In genomic region chr11:114832532-114833125, GRCh38 we compare ENCODE assay signal across 18 cellular contexts.
DNase-seq lines count a peak whose midpoint lies in the region; TF ChIP-seq lines count a peak whose summit lies in the region.
"Had no signal": no experiment of that assay in that cellular context is flagged by ENCODE, and none has a peak within 500 bp of the region (broad histone marks: within the 10 kb centered on the region; RNA-seq: fewer than 3 reads in every experiment).

No MANE protein-coding gene starts in this region.

- H3K27ac ChIP-seq in prostate gland, result no peak overlapping the region

- intact Hi-C loops in prostate gland (cut with DNase I), result no loop called here

- H3K36me3 ChIP-seq in prostate gland, result no peaks in the 10 kb centered on the region

- TF ChIP-seq CTCF in LNCaP clone FGC (IDR thresholded peaks at IDR 0.05; ENCODE audit: control insufficient read depth, extremely low read depth, insufficient read depth) (no peak), prostate gland (IDR thresholded peaks at IDR 0.05) (no peak)

- DNase-seq in LNCaP clone FGC (ENCODE audit: low read depth) (peak; percentile 50), NCI-H2081 (lab: John Stamatoyannopoulos, UW) (peak; percentile 62 to 87), NCI-H748 treated with DMSO at 0.1 percent for 48 hours (lab: John Stamatoyannopoulos, UW) (peak; percentile 86), prostate gland (ENCODE audit: low spot score) (peak; percentile 7), nucleus accumbens (lab: John Stamatoyannopoulos, UW) (no peak), KG1 (lab: John Stamatoyannopoulos, UW) (no peak), T-helper 1 cell (no peak)
- DNase-seq: activated CD4-positive, alpha-beta T cell treated with anti-CD3 and anti-CD28 coated beads, Interleukin-2, amount 50 U/mL, for 4 hours; activated naive CD4-positive, alpha-beta T cell treated with Interleukin-2 at 50 U/mL for 16 hours; activated T-cell treated with anti-CD3 and anti-CD28 coated beads for 4 hours; CD8-positive, alpha-beta T cell; effector memory CD4-positive, alpha-beta T cell; head of caudate nucleus; Karpas-422; naive thymus-derived CD8-positive, alpha-beta T cell; posterior cingulate gyrus; RPMI8226; stimulated activated CD4-positive, alpha-beta T cell treated with anti-CD3 and anti-CD28 coated beads, Interleukin-4, amount 100 ng/mL, for 24 hours had no signal

- TF ChIP-seq POLR2A in prostate gland (IDR thresholded peaks at IDR 0.05), result no peak

- H3K9me3 ChIP-seq in prostate gland, result no peaks in the 10 kb centered on the region

- H3K4me3 ChIP-seq in LNCaP clone FGC (ENCODE audit: low read depth, low read length) (no peak overlapping the region), prostate gland (no peak overlapping the region)

- 16% methylated on average over 6 of the region's 6 CpGs for WGBS in prostate gland

- H3K4me1 ChIP-seq in prostate gland (replicated peaks), result no peaks in the 10 kb centered on the region

- no peaks in the 10 kb centered on the region for H3K27me3 ChIP-seq in prostate gland (replicated peaks; ENCODE audit: insufficient read depth)

Comparison
In these comparisons a context has a peak if more than half of its experiments do, and no peak if none do; other contexts are left out.
1. DNase-seq: peak in LNCaP clone FGC (single experiment), NCI-H2081 (2 of 2), NCI-H748 treated with DMSO at 0.1 percent for 48 hours (single experiment) and prostate gland (single experiment); none in nucleus accumbens (0 of 56), KG1 (single experiment) and T-helper 1 cell (0 of 5).